Comparison of ENCODE assay signal across 9 cellular contexts in genomic region chr2:210663574-210663973, GRCh38.
A peak's percentile ranks its signal among the peaks of the same experiment; 100 is the strongest.
DNase-seq lines count a peak whose midpoint lies in the region; ATAC-seq, FAIRE-seq and TF ChIP-seq lines count a peak whose summit lies in the region.
"Had no signal": no experiment of that assay in that cellular context is flagged by ENCODE, and none has a peak within 500 bp of the region (broad histone marks: within the 10 kb centered on the region; RNA-seq: fewer than 3 reads in every experiment).

No MANE protein-coding gene starts in this region.

- H2AK9ac ChIP-seq in IMR-90 (replicated peaks; ENCODE audit: low read depth, low read length, poor library complexity): no peak overlapping the region

- no peaks in the 10 kb centered on the region for H3K9me3 ChIP-seq in IMR-90 (ENCODE audit: control insufficient read depth, insufficient read depth, low read length)
- peaks cover 5% of the 10 kb centered on the region; the same call in 1 of the 2 replicates for H3K9me3 ChIP-seq in SK-N-SH
- H3K9me3 ChIP-seq in iPS DF 6.9 (ENCODE audit: control insufficient read depth, insufficient read depth, low read length): no peaks in the 10 kb centered on the region

- no CpG with 5 or more reads among the region's 2 CpGs for WGBS in IMR-90 (ENCODE audit: extremely low coverage in 2 of 2, insufficient read length in 1 of 2), 2 experiments
- WGBS in SK-N-SH (ENCODE audit: low lambda C conversion rate): 53% methylated on average over 2 of the region's 2 CpGs
- no CpG with 5 or more reads among the region's 2 CpGs for WGBS in iPS DF 6.9 (ENCODE audit: insufficient coverage, insufficient read length)

- DNase-seq in AML-193 (lab: John Stamatoyannopoulos, UW) (peak; percentile 19 to 29), IMR-90 (peak; percentile 2), SK-N-SH (peak; percentile 40), iPS DF 6.9 (ENCODE audit: low read depth, low spot score) (peak; percentile 7), T1000 (lab: John Stamatoyannopoulos, UW) (no peak), H54 (ENCODE audit: insufficient read length, low spot score) (no peak)
- DNase-seq: naive B cell had no signal

- H3K4me2 ChIP-seq in IMR-90 (ENCODE audit: low read depth, low read length) (no peak overlapping the region), SK-N-SH (no peak overlapping the region)

- H3K4me1 ChIP-seq in IMR-90 (ENCODE audit: control insufficient read depth, insufficient read depth, low read length) (no peaks in the 10 kb centered on the region), SK-N-SH (ENCODE audit: control insufficient read depth in 1 of 2, insufficient read depth in 2 of 2, low read depth in 1 of 2, low read length in 1 of 2) (no peaks in the 10 kb centered on the region), iPS DF 6.9 (ENCODE audit: control insufficient read depth, insufficient read depth, low read length) (no peaks in the 10 kb centered on the region)

- H3K79me1 ChIP-seq in IMR-90 (ENCODE audit: low read depth in 1 of 2, low read length in 2 of 2): no peaks in the 10 kb centered on the region

- H3K79me2 ChIP-seq in SK-N-SH (ENCODE audit: insufficient read depth): no peaks in the 10 kb centered on the region

- H3K9ac ChIP-seq in IMR-90 (ENCODE audit: low read depth, low read length): no peak overlapping the region
- no peak overlapping the region for H3K9ac ChIP-seq in SK-N-SH

- H4K8ac ChIP-seq in IMR-90 (ENCODE audit: low read depth in 2 of 2, low read length in 2 of 2): no peak overlapping the region

- no peak overlapping the region for H3K14ac ChIP-seq in IMR-90 (replicated peaks; ENCODE audit: low read depth, low read length)

- 0 out of 2 replicates have a peak, but pooled peaks have one; percentile 7 for TF ChIP-seq CTCF in IMR-90 (conservative IDR thresholded peaks at IDR 0.05; ENCODE audit: low read depth, low read length)
- peak; percentile 38 for TF ChIP-seq CTCF in SK-N-SH (IDR thresholded peaks at IDR 0.05)

- no peak for ATAC-seq in IMR-90 (ENCODE audit: low read depth)
- no peak for ATAC-seq in GM18858 (IDR thresholded peaks at IDR 0.05; ENCODE audit: unreplicated experiment)
- no peak for ATAC-seq in GM19397 (IDR thresholded peaks at IDR 0.05; ENCODE audit: unreplicated experiment)

- no peak overlapping the region for H3K56ac ChIP-seq in IMR-90 (ENCODE audit: extremely low read depth, insufficient read depth, low read length)

- FAIRE-seq in H54 (lab: Jason Lieb, UNC): no peak

- no peak overlapping the region for H3K23ac ChIP-seq in IMR-90 (ENCODE audit: low read depth, low read length)

- H3K36me3 ChIP-seq in IMR-90 (ENCODE audit: control insufficient read depth, insufficient read depth, low read length) (no peaks in the 10 kb centered on the region), SK-N-SH (replicated peaks in 1 of 2; ENCODE audit: control insufficient read depth in 1 of 2, insufficient read depth in 2 of 2, low read length in 1 of 2) (peaks cover 0 to 9% of the 10 kb centered on the region in 2 experiments), iPS DF 6.9 (ENCODE audit: control insufficient read depth, insufficient read depth, low read length) (no peaks in the 10 kb centered on the region)

- no peak for TF ChIP-seq POLR2A in IMR-90 (IDR thresholded peaks at IDR 0.05; ENCODE audit: low read depth, low read length)
- TF ChIP-seq POLR2A in H54 (IDR thresholded peaks at IDR 0.05; ENCODE audit: low read depth, low read length): no peak

- H3K4me3 ChIP-seq in IMR-90 (ENCODE audit: insufficient read depth, low read depth, low read length) (no peak overlapping the region), SK-N-SH (ENCODE audit: low read depth in 2 of 2, low read length in 1 of 2) (no peak overlapping the region), iPS DF 6.9 (ENCODE audit: low read length) (no peak overlapping the region)

- POLR2A ChIA-PET in IMR-90 (lab: Charles Lee; ENCODE audit: unreplicated experiment): no interaction called here
- POLR2A ChIA-PET in SK-N-SH (lab: Yijun Ruan, JAX): no interaction called here

- TF ChIP-seq EP300 in SK-N-SH (IDR thresholded peaks at IDR 0.05; ENCODE audit: borderline replicate concordance in 1 of 2, low read depth in 1 of 2, low read length in 1 of 2): no peak; a peak in 1 of 4 replicates

- H2BK20ac ChIP-seq in IMR-90 (ENCODE audit: low read depth, low read length): no peak overlapping the region

- CTCF ChIA-PET in IMR-90 (lab: Yijun Ruan, JAX) (no interaction called here), SK-N-SH (lab: Yijun Ruan, JAX) (interaction anchor here (1.0 to 3.7 kb wide), 9 partner anchors 9 to 526 kb away, joined by 3 to 21 read pairs (median 7); no protein-coding TSS in a partner anchor)

- in situ Hi-C loops in IMR-90 (cut with MboI; ENCODE audit: low sequenced_read_pairs): no loop called here

- no peaks in the 10 kb centered on the region for H3K9me1 ChIP-seq in IMR-90 (ENCODE audit: insufficient read depth, low read length)

- H3K27ac ChIP-seq in IMR-90 (ENCODE audit: insufficient read depth, low read length) (no peak overlapping the region), SK-N-SH (ENCODE audit: low read depth in 2 of 2, low read length in 1 of 2) (no peak overlapping the region), iPS DF 6.9 (ENCODE audit: low read length) (no peak overlapping the region)

- no peak overlapping the region for H2BK15ac ChIP-seq in IMR-90 (ENCODE audit: low read depth, low read length)

- no TSS peak for BruUV-seq in IMR-90 (replicated peaks; lab: Mats Ljungman, UMichigan)

- no peak overlapping the region for H4K91ac ChIP-seq in IMR-90 (ENCODE audit: insufficient read depth, low read depth, low read length)

- H3K18ac ChIP-seq in IMR-90 (ENCODE audit: low read depth, low read length): no peak overlapping the region

- H3K9me2 ChIP-seq in SK-N-SH: no peaks in the 10 kb centered on the region

- no peak overlapping the region for H3K4ac ChIP-seq in IMR-90 (ENCODE audit: low read depth, low read length)

- no peaks in the 10 kb centered on the region for H3F3A ChIP-seq in SK-N-SH (replicated peaks; ENCODE audit: insufficient read depth)

- H2BK120ac ChIP-seq in IMR-90 (ENCODE audit: low read depth, low read length): no peak overlapping the region

- no peak overlapping the region for H2BK5ac ChIP-seq in IMR-90 (ENCODE audit: low read depth, low read length, poor library complexity, severe bottlenecking)

- H3K27me3 ChIP-seq in IMR-90 (ENCODE audit: control insufficient read depth, insufficient read depth, low read length) (no peaks in the 10 kb centered on the region), SK-N-SH (ENCODE audit: insufficient read depth) (no peaks in the 10 kb centered on the region), iPS DF 6.9 (ENCODE audit: control insufficient read depth, insufficient read depth, low read length) (no peaks in the 10 kb centered on the region)

- H4K5ac ChIP-seq in IMR-90 (ENCODE audit: low read depth, low read length): no peak overlapping the region

- H4K20me1 ChIP-seq in IMR-90 (ENCODE audit: insufficient read depth, low read length): no peaks in the 10 kb centered on the region
- no peaks in the 10 kb centered on the region for H4K20me1 ChIP-seq in SK-N-SH (ENCODE audit: insufficient read depth)

- dilution Hi-C loops in IMR-90 (cut with HindIII; ENCODE audit: low sequenced_read_pairs, unreplicated experiment): no loop called here

- TF ChIP-seq RAD21 in IMR-90 (IDR thresholded peaks at IDR 0.05; ENCODE audit: low read length) (no peak; the same call in 1 of the 2 replicates), SK-N-SH (IDR thresholded peaks at IDR 0.05; ENCODE audit: low read length) (peak; percentile 84)

- no peak overlapping the region for H2AFZ ChIP-seq in IMR-90 (replicated peaks; ENCODE audit: low read length, poor library complexity)
- no peak overlapping the region for H2AFZ ChIP-seq in SK-N-SH (ENCODE audit: low read depth)

- intact Hi-C loops in IMR-90 (cut with micrococcal nuclease): no loop called here

- H2AK5ac ChIP-seq in IMR-90 (ENCODE audit: low read depth, low read length): no peak overlapping the region

TF ChIP-seq in IMR-90, 13 proteins besides CTCF, POLR2A, EP300 and RAD21 (continues in another document):
- no peak for TF ChIP-seq RCOR1 (IDR thresholded peaks at IDR 0.05; ENCODE audit: insufficient replicate concordance, low read length)
- no peak for TF ChIP-seq MAFK (IDR thresholded peaks at IDR 0.05; ENCODE audit: low read depth, low read length)
- no peak for TF ChIP-seq NFE2L2 (IDR thresholded peaks at IDR 0.05; ENCODE audit: low read depth, low read length)
- TF ChIP-seq ELK1 (IDR thresholded peaks at IDR 0.05; ENCODE audit: borderline replicate concordance, low read depth, low read length): no peak
- TF ChIP-seq CHD1 (IDR thresholded peaks at IDR 0.05; ENCODE audit: low read depth, low read length): no peak
- no peak for TF ChIP-seq SMC3 (IDR thresholded peaks at IDR 0.05; ENCODE audit: low read depth, low read length)
- TF ChIP-seq MAZ (IDR thresholded peaks at IDR 0.05; ENCODE audit: borderline replicate concordance, low read depth, low read length): no peak

TF ChIP-seq in SK-N-SH, 30 proteins besides CTCF, POLR2A, EP300 and RAD21:
- TF ChIP-seq RFX5 (IDR thresholded peaks at IDR 0.05; ENCODE audit: low read length): no peak
- TF ChIP-seq SMC3 (IDR thresholded peaks at IDR 0.05; ENCODE audit: low read depth, low read length): peak; percentile 51; the same call in 1 of the 2 replicates

Comparison
In these comparisons a context has a peak if more than half of its experiments do, and no peak if none do; other contexts are left out.
1. DNase-seq: peak in AML-193 (2 of 2), IMR-90 (single experiment), SK-N-SH (single experiment) and iPS DF 6.9 (single experiment); none in T1000 (single experiment) and H54 (single experiment).